Comparison of ENCODE assay signal across 26 cellular contexts in genomic region chr3:124657138-124657537, GRCh38.
"Had no signal": no experiment of that assay in that cellular context is flagged by ENCODE, and none has a peak within 500 bp of the region (broad histone marks: within the 10 kb centered on the region; RNA-seq: fewer than 3 reads in every experiment).

No MANE protein-coding gene starts in this region.

- H3K4me3 Mint-ChIP-seq: dendritic cell treated with granulocyte-macrophage colony-stimulating factor and Interleukin-4, amounts not matched to agents 40 ng/mL and 50 ng/mL, for 4 days; endodermal cell; mesothelial cell of epicardium; naive B cell; nephron progenitor cell; stimulated activated naive CD8-positive, alpha-beta T cell treated with anti-CD3 and anti-CD28 coated beads, Interleukin-15, amount 100 ng/mL, for 72 hours had no signal

- H3K27ac Mint-ChIP-seq: dendritic cell treated with granulocyte-macrophage colony-stimulating factor and Interleukin-4, amounts not matched to agents 40 ng/mL and 50 ng/mL, for 4 days; endodermal cell; mesothelial cell of epicardium; nephron progenitor cell; stimulated activated naive CD8-positive, alpha-beta T cell treated with anti-CD3 and anti-CD28 coated beads, Interleukin-15, amount 100 ng/mL, for 72 hours had no signal

- DNase-seq: colonic mucosa; effector CD8-positive, alpha-beta T cell; endodermal cell; foreskin keratinocyte; heart left ventricle; left cardiac atrium; left lung; mesenchymal stem cell; mucosa of descending colon; naive B cell; nephron progenitor cell; nucleus accumbens; stimulated activated CD4-positive, alpha-beta T cell treated with anti-CD3 and anti-CD28 coated beads, Interleukin-12 subunit alpha, Interleukin-12 subunit beta, amount 100 ng/mL, for 4 hours; stimulated activated CD4-positive, alpha-beta T cell treated with anti-CD3 and anti-CD28 coated beads, Interleukin-1b, Interleukin-23, amount 100 ng/mL, for 48 hours; stimulated activated CD4-positive, alpha-beta T cell treated with anti-CD3 and anti-CD28 coated beads, Interleukin-4, amount 100 ng/mL, for 1 hour; stimulated activated CD8-positive, alpha-beta memory T cell treated with anti-CD3 and anti-CD28 coated beads, Interleukin-4, amount 100 ng/mL, for 48 hours; stimulated activated naive CD8-positive, alpha-beta T cell treated with anti-CD3 and anti-CD28 coated beads, Interleukin-15, amount 100 ng/mL, for 72 hours; transverse colon; upper lobe of right lung; uterus had no signal

- H3K36me3 Mint-ChIP-seq: naive B cell had no signal

- H3K9me3 Mint-ChIP-seq: dendritic cell treated with granulocyte-macrophage colony-stimulating factor and Interleukin-4, amounts not matched to agents 40 ng/mL and 50 ng/mL, for 4 days; endodermal cell; mesothelial cell of epicardium; nephron progenitor cell; stimulated activated naive CD8-positive, alpha-beta T cell treated with anti-CD3 and anti-CD28 coated beads, Interleukin-15, amount 100 ng/mL, for 72 hours had no signal

- FAIRE-seq: islet of Langerhans had no signal

- H3K4me1 Mint-ChIP-seq: endodermal cell had no signal

- ATAC-seq: esophagus mucosa; foreskin keratinocyte; gastroesophageal sphincter; heart left ventricle; left cardiac atrium; left lung; mucosa of descending colon; sciatic nerve; stimulated activated naive CD8-positive, alpha-beta T cell treated with anti-CD3 and anti-CD28 coated beads, Interleukin-15, amount 100 ng/mL, for 72 hours; upper lobe of right lung had no signal
